In the genomic region with DNA sequence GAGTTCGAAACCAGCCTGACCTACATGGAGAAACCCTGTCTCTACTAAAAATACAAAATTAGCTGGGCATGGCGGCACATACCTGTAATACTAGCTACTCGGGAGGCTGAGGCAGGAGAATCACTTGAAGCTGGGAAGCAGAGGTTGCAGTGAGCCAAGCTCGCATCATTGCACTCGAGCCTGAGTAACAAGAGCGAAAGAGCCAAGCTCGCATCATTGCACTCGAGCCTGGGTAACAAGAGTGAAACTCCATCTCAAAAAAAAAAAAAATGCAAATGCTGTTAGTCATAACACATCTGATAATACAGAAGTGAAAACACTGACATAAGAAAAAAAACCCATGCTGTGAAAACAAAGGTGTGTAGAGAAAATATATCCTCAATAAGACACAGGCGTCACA, we compare ENCODE assay signal across 8 cellular contexts.
DNase-seq lines count a peak whose midpoint lies in the region; ATAC-seq and TF ChIP-seq lines count a peak whose summit lies in the region.
"Not testable (repeated sequence)": the region's sequence is repeated elsewhere in the genome, so short reads cannot be mapped to it uniquely, and the experiment has no call there.

No MANE protein-coding gene starts in this region.

- H3K27ac Mint-ChIP-seq in activated B cell treated with CpG ODN at 0.5 μM for 24 hours = peak overlapping the region; percentile 99

- H3K27me3 ChIP-seq in foreskin keratinocyte; subcutaneous abdominal adipose tissue (ENCODE audit: control insufficient read depth in 5 of 5, insufficient read depth in 4 of 5, low read length in 5 of 5): not testable (repeated sequence)

- POLR2A ChIA-PET in activated B cell treated with CpG ODN at 0.5 μM for 24 hours (lab: Charles Lee) = interaction anchor here (0.6 to 5.1 kb wide), 14 partner anchors 9 to 258 kb away, joined by 3 to 93 read pairs (median 6); partner anchors contain the start of gene COBLL1

- DNase-seq in activated B cell treated with CpG ODN at 0.5 μM for 24 hours (peak; percentile 50), foreskin keratinocyte (peak in 1 of 2 donors; percentile 24)

- H3K4me3 Mint-ChIP-seq in activated B cell treated with CpG ODN at 0.5 μM for 24 hours = peak overlapping the region; percentile 91

- not testable (repeated sequence) for H3K27me3 Mint-ChIP-seq in activated B cell treated with CpG ODN at 0.5 μM for 24 hours

- not testable (repeated sequence) for H3K4me3 ChIP-seq in subcutaneous abdominal adipose tissue (ENCODE audit: low read depth in 1 of 5, low read length in 5 of 5)

- not testable (repeated sequence) for H3K36me3 ChIP-seq in subcutaneous abdominal adipose tissue (ENCODE audit: control insufficient read depth in 5 of 5, insufficient read depth in 5 of 5, low read length in 5 of 5)

- not testable (repeated sequence) for H3K27ac ChIP-seq in foreskin keratinocyte
- H3K27ac ChIP-seq in subcutaneous abdominal adipose tissue (ENCODE audit: low read depth, low read length) = peak overlapping the region; percentile 24

- intact Hi-C loops in activated B cell treated with CpG ODN at 0.5 μM for 24 hours (cut with micrococcal nuclease) = loop anchor here (1.0 to 10.0 kb wide), 9 partner anchors 21 to 1194 kb away; partner anchors contain the start of genes COBLL1 and TTC21B

- TF ChIP-seq CTCF in activated B cell treated with CpG ODN at 0.5 μM for 24 hours (IDR thresholded peaks at IDR 0.05); foreskin keratinocyte (conservative IDR thresholded peaks at IDR 0.05): not testable (repeated sequence)

- not testable (repeated sequence) for H3K9me3 Mint-ChIP-seq in activated B cell treated with CpG ODN at 0.5 μM for 24 hours

- peaks cover 63% of the 10 kb centered on the region for H3K4me1 Mint-ChIP-seq in activated B cell treated with CpG ODN at 0.5 μM for 24 hours

- ATAC-seq in GM18502 (IDR thresholded peaks at IDR 0.05; ENCODE audit: poor library complexity, unreplicated experiment) = peak; percentile 100
- peak; percentile 99 for ATAC-seq in GM19372 (IDR thresholded peaks at IDR 0.05; ENCODE audit: low read depth, unreplicated experiment)
- peak; percentile 98 for ATAC-seq in GM21737 (IDR thresholded peaks at IDR 0.05; ENCODE audit: unreplicated experiment)
- ATAC-seq in HG03039 (IDR thresholded peaks at IDR 0.05; ENCODE audit: unreplicated experiment) = peak; percentile 99
- peak; percentile 100 for ATAC-seq in HG03520 (IDR thresholded peaks at IDR 0.05; ENCODE audit: unreplicated experiment)
- peak; percentile 78 for ATAC-seq in activated B cell treated with CpG ODN at 0.5 μM for 24 hours (ENCODE audit: low read depth)
- ATAC-seq in foreskin keratinocyte = peak; percentile 63

- not testable (repeated sequence) for H3K9ac ChIP-seq in subcutaneous abdominal adipose tissue (ENCODE audit: low read length in 5 of 5)

- CTCF ChIA-PET in activated B cell treated with CpG ODN at 0.5 μM for 24 hours (lab: Charles Lee) = interaction anchor here (0.7 to 3.0 kb wide), 5 partner anchors 23 to 152 kb away, joined by 3 to 12 read pairs (median 4); partner anchors contain the start of gene COBLL1

- not testable (repeated sequence) for H3K9me3 ChIP-seq in subcutaneous abdominal adipose tissue (ENCODE audit: control insufficient read depth in 5 of 5, low read length in 5 of 5)

- peaks cover 16% of the 10 kb centered on the region for H3K36me3 Mint-ChIP-seq in activated B cell treated with CpG ODN at 0.5 μM for 24 hours (ENCODE audit: low read depth)

- H3K4me1 ChIP-seq in foreskin keratinocyte = not testable (repeated sequence)
- H3K4me1 ChIP-seq in subcutaneous abdominal adipose tissue (ENCODE audit: control insufficient read depth in 5 of 5, insufficient read depth in 5 of 5, low read length in 5 of 5) = peaks cover 0 to 18% (median 4%) of the 10 kb centered on the region in 5 donors
